ENCODE assay signal across 1 cellular context in the genomic region with DNA sequence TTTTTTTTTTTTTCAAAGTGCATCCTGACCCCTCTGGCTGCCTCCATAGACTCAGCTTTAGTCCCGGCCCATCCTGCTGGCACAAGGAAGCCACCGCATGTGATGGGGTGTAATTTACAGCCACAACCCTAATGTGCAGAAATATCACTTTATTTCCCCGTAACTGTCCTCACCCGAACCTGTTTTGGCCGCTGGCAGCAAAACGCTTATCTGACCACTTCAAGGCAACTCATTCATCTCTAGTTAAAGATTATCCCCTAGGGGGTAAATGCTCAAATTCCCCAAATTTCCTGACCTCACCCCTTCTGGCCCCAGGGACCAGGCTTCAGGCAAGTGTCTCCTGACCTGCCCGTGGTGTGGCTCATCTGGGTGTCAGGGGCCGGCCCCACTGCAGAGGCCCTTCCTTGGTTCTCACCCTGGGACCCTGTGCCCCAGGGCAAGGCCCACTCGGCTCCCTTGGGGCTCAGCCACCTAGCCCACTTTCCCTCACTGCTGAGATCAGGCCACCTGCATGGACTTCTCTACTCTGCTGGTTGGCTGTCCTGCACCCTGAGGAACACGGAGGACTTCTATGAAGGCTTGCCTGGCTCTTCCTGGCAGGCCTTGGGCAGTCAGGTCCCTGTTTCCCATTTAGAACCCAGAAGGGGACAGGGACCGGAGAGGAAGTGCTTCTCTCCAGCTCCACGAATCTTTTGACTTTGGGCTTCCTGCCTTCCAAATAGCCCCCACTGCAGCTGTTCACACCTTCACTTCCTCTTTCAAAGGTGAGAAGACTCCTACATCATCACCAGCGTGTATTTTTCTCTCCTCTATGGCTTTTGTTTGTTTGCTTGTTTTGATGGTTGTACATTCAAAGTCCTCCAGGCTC.
TF ChIP-seq lines count a peak whose summit lies in the region.

No MANE protein-coding gene starts in this region.

TF ChIP-seq in GM12878, 131 proteins besides CTCF, POLR2A, EP300 and RAD21 (continued from another document and continues in another):
- TF ChIP-seq, protein P1, sequence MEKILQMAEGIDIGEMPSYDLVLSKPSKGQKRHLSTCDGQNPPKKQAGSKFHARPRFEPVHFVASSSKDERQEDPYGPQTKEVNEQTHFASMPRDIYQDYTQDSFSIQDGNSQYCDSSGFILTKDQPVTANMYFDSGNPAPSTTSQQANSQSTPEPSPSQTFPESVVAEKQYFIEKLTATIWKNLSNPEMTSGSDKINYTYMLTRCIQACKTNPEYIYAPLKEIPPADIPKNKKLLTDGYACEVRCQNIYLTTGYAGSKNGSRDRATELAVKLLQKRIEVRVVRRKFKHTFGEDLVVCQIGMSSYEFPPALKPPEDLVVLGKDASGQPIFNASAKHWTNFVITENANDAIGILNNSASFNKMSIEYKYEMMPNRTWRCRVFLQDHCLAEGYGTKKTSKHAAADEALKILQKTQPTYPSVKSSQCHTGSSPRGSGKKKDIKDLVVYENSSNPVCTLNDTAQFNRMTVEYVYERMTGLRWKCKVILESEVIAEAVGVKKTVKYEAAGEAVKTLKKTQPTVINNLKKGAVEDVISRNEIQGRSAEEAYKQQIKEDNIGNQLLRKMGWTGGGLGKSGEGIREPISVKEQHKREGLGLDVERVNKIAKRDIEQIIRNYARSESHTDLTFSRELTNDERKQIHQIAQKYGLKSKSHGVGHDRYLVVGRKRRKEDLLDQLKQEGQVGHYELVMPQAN (conservative IDR thresholded peaks at IDR 0.05): peak; percentile 66
- TF ChIP-seq TAF1 (IDR thresholded peaks at IDR 0.05; ENCODE audit: borderline replicate concordance, low read depth, low read length) (no peak), RB1 (IDR thresholded peaks at IDR 0.05; ENCODE audit: borderline replicate concordance) (no peak), CBFB (IDR thresholded peaks at IDR 0.05; ENCODE audit: low read depth) (no peak), BMI1 (IDR thresholded peaks at IDR 0.05; ENCODE audit: borderline replicate concordance) (peak; percentile 69), DPF2 (IDR thresholded peaks at IDR 0.05) (peak; percentile 98), ATF7 (IDR thresholded peaks at IDR 0.05; ENCODE audit: low read depth) (peak; percentile 63), TBL1XR1 (IDR thresholded peaks at IDR 0.05; ENCODE audit: low read depth, low read length) (peak; percentile 17; the same call in 1 of the 2 replicates), CBX3 (IDR thresholded peaks at IDR 0.05; ENCODE audit: borderline replicate concordance, low read depth) (no peak), SMARCA5 (IDR thresholded peaks at IDR 0.05) (no peak), PAX8 (IDR thresholded peaks at IDR 0.05) (no peak), ZNF622 (IDR thresholded peaks at IDR 0.05) (no peak), MEF2B (IDR thresholded peaks at IDR 0.05; ENCODE audit: partially characterized antibody, poor library complexity, severe bottlenecking) (peak; percentile 96), USF1 (IDR thresholded peaks at IDR 0.05; ENCODE audit: borderline replicate concordance, extremely low read length, insufficient read depth, low read depth, low read length) (no peak), ATF3 (IDR thresholded peaks at IDR 0.05; ENCODE audit: borderline replicate concordance, extremely low read depth, low read depth, low read length) (no peak), MYB (IDR thresholded peaks at IDR 0.05; ENCODE audit: borderline replicate concordance, low read depth, low read length) (no peak), SREBF1 (IDR thresholded peaks at IDR 0.05; ENCODE audit: low read length) (no peak), FOS (IDR thresholded peaks at IDR 0.05; ENCODE audit: borderline replicate concordance, extremely low read depth, insufficient read length) (no peak), LARP7 (IDR thresholded peaks at IDR 0.05) (0 out of 2 replicates have a peak, but pooled peaks have one; percentile 41), E4F1 (IDR thresholded peaks at IDR 0.05; ENCODE audit: borderline replicate concordance, partially characterized antibody) (no peak), YBX1 (IDR thresholded peaks at IDR 0.05) (no peak), ZBTB40 (IDR thresholded peaks at IDR 0.05; ENCODE audit: borderline replicate concordance) (no peak; the same call in 1 of the 2 replicates), PAX5 (IDR thresholded peaks at IDR 0.05; ENCODE audit: borderline replicate concordance, low read depth, low read length) (0 out of 2 replicates have a peak, but pooled peaks have one; percentile 16), MTA3 (IDR thresholded peaks at IDR 0.05; ENCODE audit: borderline replicate concordance, low read length) (no peak), BACH1 (IDR thresholded peaks at IDR 0.05; ENCODE audit: borderline replicate concordance) (peak; percentile 89; the same call in 1 of the 2 replicates), TARDBP (IDR thresholded peaks at IDR 0.05; ENCODE audit: borderline replicate concordance) (no peak), ELK1 (IDR thresholded peaks at IDR 0.05; ENCODE audit: low read depth, low read length) (no peak), NR2F1 (conservative IDR thresholded peaks at IDR 0.05) (peak; percentile 80), WRNIP1 (IDR thresholded peaks at IDR 0.05; ENCODE audit: borderline replicate concordance, low read depth, low read length) (no peak), MTA2 (IDR thresholded peaks at IDR 0.05; ENCODE audit: low read depth) (peak; percentile 80), FOXK2 (IDR thresholded peaks at IDR 0.05) (0 out of 2 replicates have a peak, but pooled peaks have one; percentile 12), CBX5 (IDR thresholded peaks at IDR 0.05; ENCODE audit: low read depth) (no peak), YY1 (IDR thresholded peaks at IDR 0.05; ENCODE audit: low read depth, low read length) (no peak), RAD51 (IDR thresholded peaks at IDR 0.05) (no peak), JUND (IDR thresholded peaks at IDR 0.05; ENCODE audit: low read depth, low read length) (no peak), RBBP5 (conservative IDR thresholded peaks at IDR 0.05) (no peak), EED (IDR thresholded peaks at IDR 0.05; ENCODE audit: low read depth) (peak; percentile 69), IKZF2 (IDR thresholded peaks at IDR 0.05) (peak; percentile 97 to 98), IKZF1 (conservative IDR thresholded peaks at IDR 0.05) (peak; percentile 98)
- TF ChIP-seq, protein P2, sequence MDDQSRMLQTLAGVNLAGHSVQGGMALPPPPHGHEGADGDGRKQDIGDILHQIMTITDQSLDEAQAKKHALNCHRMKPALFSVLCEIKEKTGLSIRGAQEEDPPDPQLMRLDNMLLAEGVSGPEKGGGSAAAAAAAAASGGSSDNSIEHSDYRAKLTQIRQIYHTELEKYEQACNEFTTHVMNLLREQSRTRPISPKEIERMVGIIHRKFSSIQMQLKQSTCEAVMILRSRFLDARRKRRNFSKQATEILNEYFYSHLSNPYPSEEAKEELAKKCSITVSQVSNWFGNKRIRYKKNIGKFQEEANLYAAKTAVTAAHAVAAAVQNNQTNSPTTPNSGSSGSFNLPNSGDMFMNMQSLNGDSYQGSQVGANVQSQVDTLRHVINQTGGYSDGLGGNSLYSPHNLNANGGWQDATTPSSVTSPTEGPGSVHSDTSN (IDR thresholded peaks at IDR 0.05; ENCODE audit: insufficient replicate concordance, low read depth, low read length): no peak
- TF ChIP-seq, protein P3, sequence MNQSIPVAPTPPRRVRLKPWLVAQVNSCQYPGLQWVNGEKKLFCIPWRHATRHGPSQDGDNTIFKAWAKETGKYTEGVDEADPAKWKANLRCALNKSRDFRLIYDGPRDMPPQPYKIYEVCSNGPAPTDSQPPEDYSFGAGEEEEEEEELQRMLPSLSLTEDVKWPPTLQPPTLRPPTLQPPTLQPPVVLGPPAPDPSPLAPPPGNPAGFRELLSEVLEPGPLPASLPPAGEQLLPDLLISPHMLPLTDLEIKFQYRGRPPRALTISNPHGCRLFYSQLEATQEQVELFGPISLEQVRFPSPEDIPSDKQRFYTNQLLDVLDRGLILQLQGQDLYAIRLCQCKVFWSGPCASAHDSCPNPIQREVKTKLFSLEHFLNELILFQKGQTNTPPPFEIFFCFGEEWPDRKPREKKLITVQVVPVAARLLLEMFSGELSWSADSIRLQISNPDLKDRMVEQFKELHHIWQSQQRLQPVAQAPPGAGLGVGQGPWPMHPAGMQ (IDR thresholded peaks at IDR 0.05; ENCODE audit: borderline replicate concordance): no peak
- TF ChIP-seq, protein P4, sequence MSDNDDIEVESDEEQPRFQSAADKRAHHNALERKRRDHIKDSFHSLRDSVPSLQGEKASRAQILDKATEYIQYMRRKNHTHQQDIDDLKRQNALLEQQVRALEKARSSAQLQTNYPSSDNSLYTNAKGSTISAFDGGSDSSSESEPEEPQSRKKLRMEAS (IDR thresholded peaks at IDR 0.05; ENCODE audit: low read depth, low read length): no peak
- TF ChIP-seq, protein P5, sequence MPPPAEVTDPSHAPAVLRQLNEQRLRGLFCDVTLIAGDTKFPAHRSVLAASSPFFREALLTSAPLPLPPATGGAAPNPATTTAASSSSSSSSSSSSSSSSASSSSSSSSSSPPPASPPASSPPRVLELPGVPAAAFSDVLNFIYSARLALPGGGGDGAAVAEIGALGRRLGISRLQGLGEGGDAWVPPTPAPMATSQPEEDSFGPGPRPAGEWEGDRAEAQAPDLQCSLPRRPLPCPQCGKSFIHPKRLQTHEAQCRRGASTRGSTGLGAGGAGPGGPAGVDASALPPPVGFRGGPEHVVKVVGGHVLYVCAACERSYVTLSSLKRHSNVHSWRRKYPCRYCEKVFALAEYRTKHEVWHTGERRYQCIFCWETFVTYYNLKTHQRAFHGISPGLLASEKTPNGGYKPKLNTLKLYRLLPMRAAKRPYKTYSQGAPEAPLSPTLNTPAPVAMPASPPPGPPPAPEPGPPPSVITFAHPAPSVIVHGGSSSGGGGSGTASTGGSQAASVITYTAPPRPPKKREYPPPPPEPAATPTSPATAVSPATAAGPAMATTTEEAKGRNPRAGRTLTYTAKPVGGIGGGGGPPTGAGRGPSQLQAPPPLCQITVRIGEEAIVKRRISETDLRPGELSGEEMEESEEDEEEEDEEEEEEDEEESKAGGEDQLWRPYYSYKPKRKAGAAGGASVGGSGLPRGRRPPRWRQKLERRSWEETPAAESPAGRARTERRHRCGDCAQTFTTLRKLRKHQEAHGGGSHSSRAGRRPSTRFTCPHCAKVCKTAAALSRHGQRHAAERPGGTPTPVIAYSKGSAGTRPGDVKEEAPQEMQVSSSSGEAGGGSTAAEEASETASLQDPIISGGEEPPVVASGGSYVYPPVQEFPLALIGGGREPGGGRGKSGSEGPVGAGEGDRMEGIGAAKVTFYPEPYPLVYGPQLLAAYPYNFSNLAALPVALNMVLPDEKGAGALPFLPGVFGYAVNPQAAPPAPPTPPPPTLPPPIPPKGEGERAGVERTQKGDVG (CRISPR knock-in tag; IDR thresholded peaks at IDR 0.05): no peak
